Comparison of ENCODE assay signal across 10 cellular contexts in genomic region chr16:11835891-11836652, GRCh38. TPM values are rescaled to one million over a fixed set of nuclear protein-coding genes. Genes with fewer than 3 reads are reported as not detected.
DNase-seq lines count a peak whose midpoint lies in the region; ATAC-seq and TF ChIP-seq lines count a peak whose summit lies in the region.
"Had no signal": no experiment of that assay in that cellular context is flagged by ENCODE, and none has a peak within 500 bp of the region (broad histone marks: within the 10 kb centered on the region; RNA-seq: fewer than 3 reads in every experiment).

No MANE protein-coding gene starts in this region.

- H3K9me3 ChIP-seq in GM23248 (ENCODE audit: low read depth) (no peaks in the 10 kb centered on the region), Peyer's patch (no peaks in the 10 kb centered on the region)
- H3K9me3 ChIP-seq: SJSA1 had no signal

- ATAC-seq in GM21381 (IDR thresholded peaks at IDR 0.05; ENCODE audit: unreplicated experiment): no peak

- H3K9me2 ChIP-seq in GM23248 (ENCODE audit: insufficient read depth): no peaks in the 10 kb centered on the region

- H3K4me1 Mint-ChIP-seq in progenitor cell of endocrine pancreas (ENCODE audit: low read depth): peaks cover 4% of the 10 kb centered on the region

- H3K4me1 ChIP-seq in GM23248 (ENCODE audit: insufficient read depth) (peaks cover 27% of the 10 kb centered on the region), Peyer's patch (no peaks in the 10 kb centered on the region)

- H4K20me1 ChIP-seq in GM23248 (ENCODE audit: insufficient read depth): no peaks in the 10 kb centered on the region

- H3K27me3 ChIP-seq in GM23248 (replicated peaks; ENCODE audit: insufficient read depth): no peaks in the 10 kb centered on the region
- H3K27me3 ChIP-seq in Peyer's patch: no peaks in the 10 kb centered on the region
- H3K27me3 ChIP-seq: SJSA1 had no signal

- H3K9ac ChIP-seq in GM23248: no peak overlapping the region

- H3K27ac Mint-ChIP-seq in progenitor cell of endocrine pancreas: peak overlapping the region; percentile 76

- peak; percentile 57 for DNase-seq in GM23248
- DNase-seq in NCI-H524 (lab: John Stamatoyannopoulos, UW): peak; percentile 92 to 97
- DNase-seq in choroid plexus epithelial cell (ENCODE audit: low read depth): peak; percentile 93
- no peak for DNase-seq in progenitor cell of endocrine pancreas (ENCODE audit: low spot score, unreplicated experiment)
- no peak for DNase-seq in GM03348 (ENCODE audit: low spot score)
- DNase-seq in globus pallidus (ENCODE audit: low spot score): no peak
- no peak for DNase-seq in Peyer's patch

- in situ Hi-C loops in GM23248 (cut with MboI): no loop called here

- H3K4me3 ChIP-seq in GM23248 (no peak overlapping the region), choroid plexus epithelial cell (ENCODE audit: low read depth, low read length) (no peak overlapping the region), Peyer's patch (no peak overlapping the region)
- H3K4me3 ChIP-seq: lung, SJSA1 had no signal

- no peaks in the 10 kb centered on the region for H3K27me3 Mint-ChIP-seq in progenitor cell of endocrine pancreas

- no peak overlapping the region for H3K4me3 Mint-ChIP-seq in progenitor cell of endocrine pancreas (ENCODE audit: low read depth)

- H3K4me2 ChIP-seq in GM23248 (ENCODE audit: unreplicated experiment): peak overlapping the region; percentile 40

- H3K27ac ChIP-seq in GM23248 (peak overlapping the region; percentile 54), Peyer's patch (no peak overlapping the region)

- peaks cover 39% of the 10 kb centered on the region for H3K36me3 ChIP-seq in GM23248 (ENCODE audit: low read depth)
- H3K36me3 ChIP-seq in Peyer's patch: peaks cover 0 to 51% (median 0%) of the 10 kb centered on the region in 3 donors

- H3F3A ChIP-seq in GM23248 (ENCODE audit: insufficient read depth): peaks cover 60% of the 10 kb centered on the region

- TF ChIP-seq CTCF in choroid plexus epithelial cell (conservative IDR thresholded peaks at IDR 0.05; ENCODE audit: low read depth, low read length) (no peak), progenitor cell of endocrine pancreas (IDR thresholded peaks at IDR 0.05; ENCODE audit: unreplicated experiment) (no peak), Peyer's patch (IDR thresholded peaks at IDR 0.05) (no peak)

- 12 to 17% methylated on average over 9 of the region's 9 CpGs for WGBS in GM23248 (ENCODE audit: low coverage in 1 of 2, low lambda C conversion rate in 2 of 2, missing lambda C conversion rate in 2 of 2), 2 experiments

- peaks cover 7% of the 10 kb centered on the region; the same call in 1 of the 2 replicates for H3K79me2 ChIP-seq in GM23248 (ENCODE audit: insufficient read depth)

- H3K9me3 Mint-ChIP-seq in progenitor cell of endocrine pancreas (ENCODE audit: low read depth): no peaks in the 10 kb centered on the region

- H2AFZ ChIP-seq in GM23248: no peak overlapping the region

- no peak for TF ChIP-seq POLR2A in Peyer's patch (IDR thresholded peaks at IDR 0.05)

- peaks cover 14% of the 10 kb centered on the region for H3K36me3 Mint-ChIP-seq in progenitor cell of endocrine pancreas (ENCODE audit: insufficient read depth)

RNA-seq across cellular contexts. Expression of gene RSL1D1, which starts 15.3 kb away (rescaled TPM):
- total RNA-seq in GM23248 (2014; rRNA removed; shearing (Covaris generic)): 150 and 213 TPM in 2 replicates
- polyA plus RNA-seq in GM23248 (2016; fragmentation: Nextera tagmentation; extraction: Ambion mirVana): 240 and 274 TPM in 2 replicates
- total RNA-seq in progenitor cell of endocrine pancreas (133 and 139 TPM in 2 replicates), Peyer's patch (10 to 100 TPM; 45.2 to 83.2 (median 54.3) TPM)

RNA-seq across cellular contexts. Expression of gene ZC3H7A, which starts 39.0 kb away (rescaled TPM):
- 30.7 and 33.6 TPM in 2 replicates for total RNA-seq in GM23248 (2014; rRNA removed; shearing (Covaris generic))
- 48.0 and 49.7 TPM in 2 replicates for polyA plus RNA-seq in GM23248 (2016; fragmentation: Nextera tagmentation; extraction: Ambion mirVana)
- total RNA-seq in progenitor cell of endocrine pancreas: 63.9 and 68.7 TPM in 2 replicates
- total RNA-seq in Peyer's patch: 100 to 1,000 TPM in 1 of 4 donors, 10 to 100 TPM in 3; 54.9 to 122 (median 72.5) TPM

Comparison
In these comparisons a context has a peak if more than half of its experiments do, and no peak if none do; other contexts are left out.
1. DNase-seq: peak in GM23248 (single experiment), NCI-H524 (2 of 2) and choroid plexus epithelial cell (single experiment); none in progenitor cell of endocrine pancreas (single experiment), GM03348 (single experiment), globus pallidus (single experiment) and Peyer's patch (0 of 3).